21 cellular contexts compared by ENCODE assay signal in genomic region chr7:93036149-93036640, GRCh38.
DNase-seq lines count a peak whose midpoint lies in the region; ATAC-seq and TF ChIP-seq lines count a peak whose summit lies in the region.
"Had no signal": no experiment of that assay in that cellular context is flagged by ENCODE, and none has a peak within 500 bp of the region (broad histone marks: within the 10 kb centered on the region; RNA-seq: fewer than 3 reads in every experiment).

No MANE protein-coding gene starts in this region.

- no peak for TF ChIP-seq RAD21 in SK-N-SH (IDR thresholded peaks at IDR 0.05; ENCODE audit: low read length)

- no peaks in the 10 kb centered on the region for H4K20me1 ChIP-seq in SK-N-SH (ENCODE audit: insufficient read depth)

- POLR2A ChIA-PET in SK-N-SH (lab: Yijun Ruan, JAX): no interaction called here

- ATAC-seq in SK-N-SH treated with all-trans-retinoic acid at 6 μM for 48 hours: peak; percentile 37
- ATAC-seq in stimulated activated naive CD8-positive, alpha-beta T cell treated with anti-CD3 and anti-CD28 coated beads, Interleukin-15, Interleukin-2, amounts not matched to agents 100 U/mL and 50 U/mL, for 24 hours: no peak
- ATAC-seq in activated T-helper 17 cell treated with anti-CD3 and anti-CD28 coated beads, Interleukin-2, amount 50 U/mL, for 72 hours (replicated peaks): peak; percentile 25
- peak; percentile 3 for ATAC-seq in stimulated activated naive CD8-positive, alpha-beta T cell treated with anti-CD3 and anti-CD28 coated beads, Interleukin-15, amount 100 ng/mL, for 72 hours
- no peak for ATAC-seq in heart right ventricle
- ATAC-seq: left cardiac atrium had no signal

- H3K27ac Mint-ChIP-seq in stimulated activated naive CD8-positive, alpha-beta T cell treated with anti-CD3 and anti-CD28 coated beads, Interleukin-15, Interleukin-2, amounts not matched to agents 100 ng/mL and 50 ng/mL, for 24 hours: peak overlapping the region; percentile 62
- H3K27ac Mint-ChIP-seq in activated T-helper 17 cell treated with anti-CD3 and anti-CD28 coated beads, Interleukin-2, amount 50 U/mL, for 72 hours: peak overlapping the region; percentile 66
- no peak overlapping the region for H3K27ac Mint-ChIP-seq in stimulated activated naive CD8-positive, alpha-beta T cell treated with anti-CD3 and anti-CD28 coated beads, Interleukin-15, amount 100 ng/mL, for 72 hours
- H3K27ac Mint-ChIP-seq: H9 had no signal

- H3K36me3 ChIP-seq in SK-N-SH (replicated peaks in 1 of 2; ENCODE audit: control insufficient read depth in 1 of 2, insufficient read depth in 2 of 2, low read length in 1 of 2) (peaks cover 0 to 5% of the 10 kb centered on the region in 2 experiments), heart right ventricle (no peaks in the 10 kb centered on the region)
- H3K36me3 ChIP-seq: BE2C had no signal

- no peak for TF ChIP-seq EP300 in SK-N-SH (IDR thresholded peaks at IDR 0.05; ENCODE audit: borderline replicate concordance in 1 of 2, low read depth in 1 of 2, low read length in 1 of 2)

- no peak overlapping the region for H3K4me2 ChIP-seq in SK-N-SH
- H3K4me2 ChIP-seq: smooth muscle cell had no signal

- no peaks in the 10 kb centered on the region; the same call in 1 of the 2 replicates for H3K9me3 ChIP-seq in SK-N-SH
- peaks cover 0 to 21% (median 8%) of the 10 kb centered on the region in 11 donors for H3K9me3 ChIP-seq in heart right ventricle
- H3K9me3 ChIP-seq: BE2C had no signal

- peak overlapping the region in 1 of 2 experiments; percentile 85; a peak in 1 of 4 replicates for H3K27ac ChIP-seq in SK-N-SH (ENCODE audit: low read depth in 2 of 2, low read length in 1 of 2)
- H3K27ac ChIP-seq in heart right ventricle: no peak overlapping the region
- H3K27ac ChIP-seq: epithelial cell of prostate had no signal

- TF ChIP-seq CTCF in SK-N-SH (IDR thresholded peaks at IDR 0.05) (no peak), heart right ventricle (IDR thresholded peaks at IDR 0.05) (no peak)

- CTCF ChIA-PET in SK-N-SH (lab: Yijun Ruan, JAX): interaction anchor here (1.0 kb wide), 1 partner anchor 416 kb away, joined by 3 read pairs; no protein-coding TSS in a partner anchor

- DNase-seq in SK-N-SH: no peak
- DNase-seq in stimulated activated naive CD8-positive, alpha-beta T cell treated with anti-CD3 and anti-CD28 coated beads, Interleukin-15, Interleukin-2, amounts not matched to agents 100 U/mL and 50 U/mL, for 24 hours: no peak
- DNase-seq in stimulated activated naive CD8-positive, alpha-beta T cell treated with anti-CD3 and anti-CD28 coated beads, Interleukin-15, amount 100 ng/mL, for 72 hours: no peak
- DNase-seq in putamen (ENCODE audit: low spot score): no peak
- DNase-seq in heart right ventricle: no peak
- DNase-seq: activated CD8-positive, alpha-beta memory T cell treated with anti-CD3 and anti-CD28 coated beads, Interleukin-2, amount 50 U/mL, for 4 hours; BE2C; Caco-2; cerebellar nuclear complex; H9; head of caudate nucleus; KG1; left cardiac atrium; mesenchymal stem cell; NCI-H69; occipital lobe had no signal

- no peaks in the 10 kb centered on the region for H3K27me3 Mint-ChIP-seq in stimulated activated naive CD8-positive, alpha-beta T cell treated with anti-CD3 and anti-CD28 coated beads, Interleukin-15, Interleukin-2, amounts not matched to agents 100 ng/mL and 50 ng/mL, for 24 hours
- H3K27me3 Mint-ChIP-seq in activated T-helper 17 cell treated with anti-CD3 and anti-CD28 coated beads, Interleukin-2, amount 50 U/mL, for 72 hours: no peaks in the 10 kb centered on the region
- no peaks in the 10 kb centered on the region for H3K27me3 Mint-ChIP-seq in stimulated activated naive CD8-positive, alpha-beta T cell treated with anti-CD3 and anti-CD28 coated beads, Interleukin-15, amount 100 ng/mL, for 72 hours

- no peak overlapping the region for H3K4me3 Mint-ChIP-seq in stimulated activated naive CD8-positive, alpha-beta T cell treated with anti-CD3 and anti-CD28 coated beads, Interleukin-15, Interleukin-2, amounts not matched to agents 100 ng/mL and 50 ng/mL, for 24 hours
- H3K4me3 Mint-ChIP-seq in activated T-helper 17 cell treated with anti-CD3 and anti-CD28 coated beads, Interleukin-2, amount 50 U/mL, for 72 hours: no peak overlapping the region
- H3K4me3 Mint-ChIP-seq in stimulated activated naive CD8-positive, alpha-beta T cell treated with anti-CD3 and anti-CD28 coated beads, Interleukin-15, amount 100 ng/mL, for 72 hours: no peak overlapping the region
- H3K4me3 Mint-ChIP-seq: H9 had no signal

- H3K9me2 ChIP-seq in SK-N-SH: no peaks in the 10 kb centered on the region

- H3K27me3 ChIP-seq in SK-N-SH (ENCODE audit: insufficient read depth) (no peaks in the 10 kb centered on the region), heart right ventricle (no peaks in the 10 kb centered on the region)
- H3K27me3 ChIP-seq: BE2C had no signal

- H3K4me1 Mint-ChIP-seq in stimulated activated naive CD8-positive, alpha-beta T cell treated with anti-CD3 and anti-CD28 coated beads, Interleukin-15, Interleukin-2, amounts not matched to agents 100 ng/mL and 50 ng/mL, for 24 hours (ENCODE audit: low read depth): peaks cover 20% of the 10 kb centered on the region
- H3K4me1 Mint-ChIP-seq in activated T-helper 17 cell treated with anti-CD3 and anti-CD28 coated beads, Interleukin-2, amount 50 U/mL, for 72 hours: peaks cover 14% of the 10 kb centered on the region
- H3K4me1 Mint-ChIP-seq in stimulated activated naive CD8-positive, alpha-beta T cell treated with anti-CD3 and anti-CD28 coated beads, Interleukin-15, amount 100 ng/mL, for 72 hours: peaks cover 29% of the 10 kb centered on the region

- no peaks in the 10 kb centered on the region for H3F3A ChIP-seq in SK-N-SH (replicated peaks; ENCODE audit: insufficient read depth)

- peaks cover 5% of the 10 kb centered on the region for H3K36me3 Mint-ChIP-seq in stimulated activated naive CD8-positive, alpha-beta T cell treated with anti-CD3 and anti-CD28 coated beads, Interleukin-15, Interleukin-2, amounts not matched to agents 100 ng/mL and 50 ng/mL, for 24 hours (ENCODE audit: low read depth)
- H3K36me3 Mint-ChIP-seq in activated T-helper 17 cell treated with anti-CD3 and anti-CD28 coated beads, Interleukin-2, amount 50 U/mL, for 72 hours (ENCODE audit: low read depth): no peaks in the 10 kb centered on the region

- no peaks in the 10 kb centered on the region for H3K79me2 ChIP-seq in SK-N-SH (ENCODE audit: insufficient read depth)

- H3K4me1 ChIP-seq in SK-N-SH (ENCODE audit: control insufficient read depth in 1 of 2, insufficient read depth in 2 of 2, low read depth in 1 of 2, low read length in 1 of 2) (no peaks in the 10 kb centered on the region; a peak in 1 of 4 replicates), heart right ventricle (no peaks in the 10 kb centered on the region)
- H3K4me1 ChIP-seq: BE2C, Caco-2 had no signal

- peaks cover 16% of the 10 kb centered on the region for H3K9me3 Mint-ChIP-seq in stimulated activated naive CD8-positive, alpha-beta T cell treated with anti-CD3 and anti-CD28 coated beads, Interleukin-15, Interleukin-2, amounts not matched to agents 100 ng/mL and 50 ng/mL, for 24 hours
- H3K9me3 Mint-ChIP-seq in activated T-helper 17 cell treated with anti-CD3 and anti-CD28 coated beads, Interleukin-2, amount 50 U/mL, for 72 hours: peaks cover 3% of the 10 kb centered on the region
- peaks cover 13 to 36% of the 10 kb centered on the region in 2 donors for H3K9me3 Mint-ChIP-seq in stimulated activated naive CD8-positive, alpha-beta T cell treated with anti-CD3 and anti-CD28 coated beads, Interleukin-15, amount 100 ng/mL, for 72 hours

- intact Hi-C loops in heart right ventricle (cut with DNase I): no loop called here

- H3K4me3 ChIP-seq in SK-N-SH (ENCODE audit: low read depth in 2 of 2, low read length in 1 of 2) (no peak overlapping the region), heart right ventricle (no peak overlapping the region)
- H3K4me3 ChIP-seq: smooth muscle cell had no signal

- H2AFZ ChIP-seq in SK-N-SH (ENCODE audit: low read depth): no peak overlapping the region

- H3K9ac ChIP-seq in SK-N-SH: no peak overlapping the region

- 3% methylated on average over 1 of the region's 1 CpG for WGBS in SK-N-SH (ENCODE audit: low lambda C conversion rate)
- 67 to 68% methylated on average over 1 of the region's 1 CpG for WGBS in heart right ventricle, 2 donors

TF ChIP-seq in SK-N-SH treated with all-trans-retinoic acid at 6 μM for 48 hours, 23 proteins besides CTCF, POLR2A, EP300 and RAD21:
- no peak for TF ChIP-seq PPARA (CRISPR knock-in tag; IDR thresholded peaks at IDR 0.05; ENCODE audit: borderline replicate concordance)
- TF ChIP-seq ZNF565 (CRISPR knock-in tag; conservative IDR thresholded peaks at IDR 0.05; ENCODE audit: low read depth): no peak
- TF ChIP-seq CREB5 (CRISPR knock-in tag; IDR thresholded peaks at IDR 0.05; ENCODE audit: low read depth): no peak
- TF ChIP-seq OSR1 (CRISPR knock-in tag; IDR thresholded peaks at IDR 0.05): no peak

TF ChIP-seq in SK-N-SH, 30 proteins besides CTCF, POLR2A, EP300 and RAD21 (continues in another document):
- TF ChIP-seq MAX (IDR thresholded peaks at IDR 0.05; ENCODE audit: low read depth): no peak
- no peak for TF ChIP-seq RCOR1 (IDR thresholded peaks at IDR 0.05; ENCODE audit: low read length)
- TF ChIP-seq USF1 (IDR thresholded peaks at IDR 0.05; ENCODE audit: borderline replicate concordance, low read depth): no peak
- TF ChIP-seq EZH2phosphoT487 (IDR thresholded peaks at IDR 0.05; ENCODE audit: borderline replicate concordance, low read depth): no peak
- TF ChIP-seq GATA2 (CRISPR knock-in tag; IDR thresholded peaks at IDR 0.05): no peak
- TF ChIP-seq POLR2AphosphoS5 (IDR thresholded peaks at IDR 0.05; ENCODE audit: low read depth, low read length): no peak
- no peak for TF ChIP-seq PBX3 (IDR thresholded peaks at IDR 0.05)

Comparison
In these comparisons a context has a peak if more than half of its experiments do, and no peak if none do; other contexts are left out.
1. ATAC-seq: peak in SK-N-SH treated with all-trans-retinoic acid at 6 μM for 48 hours (single experiment), activated T-helper 17 cell treated with anti-CD3 and anti-CD28 coated beads, Interleukin-2, amount 50 U/mL, for 72 hours (single experiment) and stimulated activated naive CD8-positive, alpha-beta T cell treated with anti-CD3 and anti-CD28 coated beads, Interleukin-15, amount 100 ng/mL, for 72 hours (single experiment); none in stimulated activated naive CD8-positive, alpha-beta T cell treated with anti-CD3 and anti-CD28 coated beads, Interleukin-15, Interleukin-2, amounts not matched to agents 100 U/mL and 50 U/mL, for 24 hours (single experiment) and heart right ventricle (0 of 8).
2. H3K27ac Mint-ChIP-seq: peak in stimulated activated naive CD8-positive, alpha-beta T cell treated with anti-CD3 and anti-CD28 coated beads, Interleukin-15, Interleukin-2, amounts not matched to agents 100 ng/mL and 50 ng/mL, for 24 hours (single experiment) and activated T-helper 17 cell treated with anti-CD3 and anti-CD28 coated beads, Interleukin-2, amount 50 U/mL, for 72 hours (single experiment); none in stimulated activated naive CD8-positive, alpha-beta T cell treated with anti-CD3 and anti-CD28 coated beads, Interleukin-15, amount 100 ng/mL, for 72 hours (0 of 2).